ENCODE assay signal across 19 cellular contexts in genomic region chr2:34656632-34657031, GRCh38.
DNase-seq lines count a peak whose midpoint lies in the region; ATAC-seq and TF ChIP-seq lines count a peak whose summit lies in the region.
"Had no signal": no experiment of that assay in that cellular context is flagged by ENCODE, and none has a peak within 500 bp of the region (broad histone marks: within the 10 kb centered on the region; RNA-seq: fewer than 3 reads in every experiment).

No MANE protein-coding gene starts in this region.

- in situ Hi-C loops in brain microvascular endothelial cell (cut with HindIII; ENCODE audit: low pct_ligation_motif_present, low sequenced_read_pairs) = no loop called here

- peak; percentile 95 for ATAC-seq in GM19025 (IDR thresholded peaks at IDR 0.05; ENCODE audit: low read depth, unreplicated experiment)
- peak; percentile 93 for ATAC-seq in HG02678 (IDR thresholded peaks at IDR 0.05; ENCODE audit: unreplicated experiment)
- ATAC-seq in HG03354 (IDR thresholded peaks at IDR 0.05; ENCODE audit: poor library complexity, severe bottlenecking, unreplicated experiment) = peak; percentile 95
- ATAC-seq: activated T-helper 17 cell treated with anti-CD3 and anti-CD28 coated beads, Interleukin-2, amount 50 U/mL, for 72 hours; gastrocnemius medialis; left colon had no signal

- H3K9me3 ChIP-seq in effector memory CD4-positive, alpha-beta T cell (ENCODE audit: control insufficient read depth, low read length) = no peaks in the 10 kb centered on the region
- H3K9me3 ChIP-seq: BLaER1, gastrocnemius medialis, MG63 had no signal

- H3K27ac ChIP-seq in brain microvascular endothelial cell = no peak overlapping the region
- H3K27ac ChIP-seq in effector memory CD4-positive, alpha-beta T cell (ENCODE audit: insufficient read depth, low read length, poor library complexity, severe bottlenecking) = no peak overlapping the region
- H3K27ac ChIP-seq: BLaER1, gastrocnemius medialis, GM23248, spleen had no signal

- no peaks in the 10 kb centered on the region for H3K36me3 ChIP-seq in brain microvascular endothelial cell (replicated peaks)
- no peaks in the 10 kb centered on the region for H3K36me3 ChIP-seq in effector memory CD4-positive, alpha-beta T cell (ENCODE audit: control insufficient read depth, insufficient read depth, low read length)
- H3K36me3 ChIP-seq: BLaER1, gastrocnemius medialis, MG63, spleen had no signal

- no peaks in the 10 kb centered on the region for H3K4me1 ChIP-seq in effector memory CD4-positive, alpha-beta T cell (ENCODE audit: control insufficient read depth, insufficient read depth, low read length, poor library complexity, severe bottlenecking)
- H3K4me1 ChIP-seq: BLaER1, gastrocnemius medialis, spleen had no signal

- H3K27me3 ChIP-seq in brain microvascular endothelial cell (replicated peaks) = no peaks in the 10 kb centered on the region
- H3K27me3 ChIP-seq in effector memory CD4-positive, alpha-beta T cell (replicated peaks; ENCODE audit: control insufficient read depth, insufficient read depth, low read length, poor library complexity, severe bottlenecking) = no peaks in the 10 kb centered on the region
- H3K27me3 ChIP-seq: BLaER1, gastrocnemius medialis, MG63, spleen had no signal

- TF ChIP-seq CTCF in GM12865 (IDR thresholded peaks at IDR 0.05; ENCODE audit: insufficient read depth, low read depth, low read length, missing control alignments) (no peak), brain microvascular endothelial cell (IDR thresholded peaks at IDR 0.05; ENCODE audit: low read depth, low read length, missing control alignments) (no peak)

- DNase-seq in GM12865 (ENCODE audit: low read depth) (peak; percentile 11), brain microvascular endothelial cell (no peak), AML-193 (lab: John Stamatoyannopoulos, UW) (no peak)
- DNase-seq in effector memory CD4-positive, alpha-beta T cell = no peak
- no peak for DNase-seq in stimulated activated CD4-positive, alpha-beta T cell treated with anti-CD3 and anti-CD28 coated beads, Interleukin-2, amount 100 ng/mL, for 48 hours
- DNase-seq: erythroblast, gastrocnemius medialis, GM23248, IMR-90, left colon, MG63, NCI-H2227 treated with DMSO at 0.1 percent for 48 hours, spleen, T1000 had no signal

- H3K4me3 ChIP-seq in GM12865 (ENCODE audit: low read depth, low read length) (no peak overlapping the region), brain microvascular endothelial cell (ENCODE audit: low read depth, low read length) (no peak overlapping the region)
- H3K4me3 ChIP-seq in effector memory CD4-positive, alpha-beta T cell (ENCODE audit: insufficient read depth, low read depth, low read length, poor library complexity, severe bottlenecking) = no peak overlapping the region
- H3K4me3 ChIP-seq: BLaER1, gastrocnemius medialis, GM23248, MG63, spleen had no signal
